In genomic region chr12:132309162-132310086, GRCh38 we compare ENCODE assay signal across 21 cellular contexts. TPM values are rescaled to one million over a fixed set of nuclear protein-coding genes. Genes with fewer than 3 reads are reported as not detected.
"Had no signal": no experiment of that assay in that cellular context is flagged by ENCODE, and none has a peak within 500 bp of the region (broad histone marks: within the 10 kb centered on the region; RNA-seq: fewer than 3 reads in every experiment).

No MANE protein-coding gene starts in this region.

- ATAC-seq: activated CD8-positive, alpha-beta T cell treated with anti-CD3 and anti-CD28 coated beads, Interleukin-2, amount 10 ng/mL, durations not matched to agents 7 days and 5 days; left colon; naive thymus-derived CD8-positive, alpha-beta T cell; SK-N-SH treated with all-trans-retinoic acid at 6 μM for 48 hours had no signal

- DNase-seq: activated CD4-positive, alpha-beta T cell treated with anti-CD3 and anti-CD28 coated beads for 1 hour; activated CD4-positive, alpha-beta T cell treated with anti-CD3 and anti-CD28 coated beads, Interleukin-2, amount 50 U/mL, for 1 hour; activated CD8-positive, alpha-beta T cell treated with anti-CD3 and anti-CD28 coated beads, Interleukin-2, amount 10 ng/mL, durations not matched to agents 7 days and 5 days; activated gamma-delta T cell treated with Interleukin-2 at 50 U/mL for 16 hours; activated T-cell treated with anti-CD3 and anti-CD28 coated beads, Interleukin-2, amount 50 U/mL, for 1 hour; adrenal gland; left colon; mammary epithelial cell; nucleus accumbens; stimulated activated CD4-positive, alpha-beta T cell treated with anti-CD3 and anti-CD28 coated beads, Interleukin-4, amount 100 ng/mL, for 1 hour; stimulated activated naive CD4-positive, alpha-beta T cell treated with Interleukin-2 at 50 U/mL for 16 hours; upper lobe of right lung had no signal

- H3K36me3 ChIP-seq: adrenal gland, breast epithelium, esophagus muscularis mucosa, thoracic aorta, upper lobe of right lung had no signal

- H3K4me1 ChIP-seq: adrenal gland, breast epithelium, esophagus muscularis mucosa, upper lobe of right lung had no signal

- FAIRE-seq: frontal cortex, islet of Langerhans, TTC549 had no signal

- H3K9me3 ChIP-seq: adrenal gland, upper lobe of right lung had no signal

- H3K4me3 ChIP-seq: adrenal gland, breast epithelium, coronary artery, esophagus muscularis mucosa, thoracic aorta, upper lobe of right lung had no signal

- H3K27me3 ChIP-seq: upper lobe of right lung had no signal

- H3K27ac ChIP-seq: adrenal gland, breast epithelium, coronary artery, esophagus muscularis mucosa, thoracic aorta, upper lobe of right lung had no signal

RNA-seq across cellular contexts. Expression of gene GALNT9, which starts 20.0 kb away (rescaled TPM):
- total RNA-seq: activated CD8-positive, alpha-beta T cell treated with anti-CD3 and anti-CD28 coated beads, Interleukin-2, amount 10 ng/mL, durations not matched to agents 7 days and 5 days; mammary epithelial cell; naive thymus-derived CD8-positive, alpha-beta T cell had no signal
- polyA plus RNA-seq: mammary epithelial cell; naive thymus-derived CD8-positive, alpha-beta T cell had no signal
